ENCODE assay signal across 1 cellular context in genomic region chr11:83284501-83285051, GRCh38.
TF ChIP-seq lines count a peak whose summit lies in the region.

No MANE protein-coding gene starts in this region.

TF ChIP-seq in HepG2, 621 proteins besides CTCF, POLR2A, EP300 and RAD21 (continued from another document and continues in another):
- TF ChIP-seq SNAPC5 (CRISPR knock-in tag; IDR thresholded peaks at IDR 0.05; ENCODE audit: borderline replicate concordance): no peak
- TF ChIP-seq YY1 (IDR thresholded peaks at IDR 0.05; ENCODE audit: insufficient read depth, insufficient replicate concordance, low read depth, low read length): peak; percentile 54
- TF ChIP-seq ZNF552 (CRISPR knock-in tag; IDR thresholded peaks at IDR 0.05; ENCODE audit: borderline replicate concordance): no peak
- TF ChIP-seq POGK (CRISPR knock-in tag; conservative IDR thresholded peaks at IDR 0.05): no peak
- TF ChIP-seq HES4 (CRISPR knock-in tag; IDR thresholded peaks at IDR 0.05; ENCODE audit: borderline replicate concordance): no peak
- TF ChIP-seq ZNF572 (CRISPR knock-in tag; IDR thresholded peaks at IDR 0.05): no peak
- no peak for TF ChIP-seq KLF12 (CRISPR knock-in tag; IDR thresholded peaks at IDR 0.05; ENCODE audit: borderline replicate concordance)
- no peak for TF ChIP-seq ZBTB42 (CRISPR knock-in tag; IDR thresholded peaks at IDR 0.05)
- no peak for TF ChIP-seq ZBTB1 (CRISPR knock-in tag; IDR thresholded peaks at IDR 0.05; ENCODE audit: borderline replicate concordance)
- TF ChIP-seq ZFP36 (IDR thresholded peaks at IDR 0.05; ENCODE audit: borderline replicate concordance, low read depth, low read length, partially characterized antibody): no peak
- no peak for TF ChIP-seq ZNF747 (CRISPR knock-in tag; IDR thresholded peaks at IDR 0.05; ENCODE audit: borderline replicate concordance)
- no peak for TF ChIP-seq ZMYM2 (CRISPR knock-in tag; IDR thresholded peaks at IDR 0.05)
- TF ChIP-seq RFXAP (CRISPR knock-in tag; IDR thresholded peaks at IDR 0.05; ENCODE audit: borderline replicate concordance): no peak
- TF ChIP-seq SIN3B (IDR thresholded peaks at IDR 0.05; ENCODE audit: low read length): no peak
- TF ChIP-seq ATF1 (CRISPR knock-in tag; IDR thresholded peaks at IDR 0.05): no peak
- TF ChIP-seq GLI4 (CRISPR knock-in tag; IDR thresholded peaks at IDR 0.05; ENCODE audit: borderline replicate concordance): no peak
- TF ChIP-seq ZNF839 (CRISPR knock-in tag; IDR thresholded peaks at IDR 0.05; ENCODE audit: borderline replicate concordance): no peak
- 0 out of 2 replicates have a peak, but pooled peaks have one; percentile 32 for TF ChIP-seq DPF2 (CRISPR knock-in tag; IDR thresholded peaks at IDR 0.05; ENCODE audit: borderline replicate concordance, low read depth)
- TF ChIP-seq SALL2 (CRISPR knock-in tag; IDR thresholded peaks at IDR 0.05): no peak
- TF ChIP-seq ZNF562 (CRISPR knock-in tag; IDR thresholded peaks at IDR 0.05; ENCODE audit: borderline replicate concordance): no peak
- TF ChIP-seq ZZZ3 (CRISPR knock-in tag; IDR thresholded peaks at IDR 0.05; ENCODE audit: borderline replicate concordance): no peak
- TF ChIP-seq CSRNP1 (CRISPR knock-in tag; IDR thresholded peaks at IDR 0.05): no peak
- TF ChIP-seq SOX13 (IDR thresholded peaks at IDR 0.05): no peak
- 0 out of 4 replicates have a peak, but pooled peaks of 1 of the 2 experiments have one; percentile 37 for TF ChIP-seq SOX13 (CRISPR knock-in tag; conservative IDR thresholded peaks at IDR 0.05 in 1 of 2, IDR thresholded peaks at IDR 0.05 in 1 of 2)
- TF ChIP-seq TCF7 (IDR thresholded peaks at IDR 0.05; ENCODE audit: low read depth): peak; percentile 35; the same call in 1 of the 2 replicates
- TF ChIP-seq RARA (CRISPR knock-in tag; IDR thresholded peaks at IDR 0.05): peak; percentile 62
- no peak for TF ChIP-seq TGIF2 (CRISPR knock-in tag; IDR thresholded peaks at IDR 0.05)
- TF ChIP-seq ZNF576 (CRISPR knock-in tag; IDR thresholded peaks at IDR 0.05): no peak
- no peak for TF ChIP-seq SRSF9 (IDR thresholded peaks at IDR 0.05; ENCODE audit: borderline replicate concordance, insufficient read depth, low read depth, low read length, poor library complexity, severe bottlenecking)
- no peak for TF ChIP-seq ZSCAN20 (CRISPR knock-in tag; IDR thresholded peaks at IDR 0.05; ENCODE audit: borderline replicate concordance)
- no peak for TF ChIP-seq ZNF446 (CRISPR knock-in tag; IDR thresholded peaks at IDR 0.05)
- peak; percentile 44; the same call in 1 of the 2 replicates for TF ChIP-seq RCOR2 (CRISPR knock-in tag; IDR thresholded peaks at IDR 0.05)
- TF ChIP-seq MATR3 (CRISPR knock-in tag; IDR thresholded peaks at IDR 0.05): no peak
- TF ChIP-seq FOXA3 (CRISPR knock-in tag; IDR thresholded peaks at IDR 0.05): peak; percentile 85
- no peak for TF ChIP-seq AFF4 (CRISPR knock-in tag; IDR thresholded peaks at IDR 0.05)
- TF ChIP-seq MYC (CRISPR knock-in tag; IDR thresholded peaks at IDR 0.05; ENCODE audit: borderline replicate concordance): no peak
- TF ChIP-seq SAFB2 (CRISPR knock-in tag; IDR thresholded peaks at IDR 0.05; ENCODE audit: borderline replicate concordance, low read depth): no peak
- no peak for TF ChIP-seq ARNT (IDR thresholded peaks at IDR 0.05)
- TF ChIP-seq NFIB (CRISPR knock-in tag; IDR thresholded peaks at IDR 0.05; ENCODE audit: borderline replicate concordance): no peak
- no peak for TF ChIP-seq DDIT3 (CRISPR knock-in tag; IDR thresholded peaks at IDR 0.05)
- TF ChIP-seq ZNF34 (CRISPR knock-in tag; IDR thresholded peaks at IDR 0.05; ENCODE audit: borderline replicate concordance): no peak
- TF ChIP-seq TAF1 (CRISPR knock-in tag; IDR thresholded peaks at IDR 0.05): no peak
- no peak for TF ChIP-seq ATF4 (CRISPR knock-in tag; IDR thresholded peaks at IDR 0.05)
- TF ChIP-seq ZIK1 (CRISPR knock-in tag; IDR thresholded peaks at IDR 0.05; ENCODE audit: borderline replicate concordance, low read depth): no peak
- TF ChIP-seq ZBTB20 (CRISPR knock-in tag; IDR thresholded peaks at IDR 0.05; ENCODE audit: borderline replicate concordance, low read depth): 0 out of 2 replicates have a peak, but pooled peaks have one; percentile 54
- no peak for TF ChIP-seq PRPF4 (IDR thresholded peaks at IDR 0.05; ENCODE audit: low read depth, low read length, poor library complexity, severe bottlenecking)
- no peak for TF ChIP-seq TBX2 (CRISPR knock-in tag; IDR thresholded peaks at IDR 0.05; ENCODE audit: borderline replicate concordance)
- peak; percentile 38; the same call in 1 of the 2 replicates for TF ChIP-seq NR2C2 (CRISPR knock-in tag; IDR thresholded peaks at IDR 0.05; ENCODE audit: borderline replicate concordance)
- TF ChIP-seq HDAC6 (IDR thresholded peaks at IDR 0.05; ENCODE audit: low read depth, low read length): no peak
- TF ChIP-seq ZBTB3 (CRISPR knock-in tag; IDR thresholded peaks at IDR 0.05; ENCODE audit: borderline replicate concordance, low read depth): no peak
- TF ChIP-seq NR2F2 (IDR thresholded peaks at IDR 0.05; ENCODE audit: borderline replicate concordance, low read depth): peak; percentile 88
- TF ChIP-seq TFDP2 (CRISPR knock-in tag; IDR thresholded peaks at IDR 0.05): no peak
- TF ChIP-seq BCL6 (CRISPR knock-in tag; IDR thresholded peaks at IDR 0.05): peak; percentile 51; the same call in 1 of the 2 replicates
- TF ChIP-seq WIZ (CRISPR knock-in tag; IDR thresholded peaks at IDR 0.05): no peak
- TF ChIP-seq ZNF225 (CRISPR knock-in tag; IDR thresholded peaks at IDR 0.05): no peak
- TF ChIP-seq IKZF5 (CRISPR knock-in tag; IDR thresholded peaks at IDR 0.05): no peak
- no peak; the same call in 1 of the 2 replicates for TF ChIP-seq SMAD3 (CRISPR knock-in tag; IDR thresholded peaks at IDR 0.05)
- TF ChIP-seq ZFAT (CRISPR knock-in tag; conservative IDR thresholded peaks at IDR 0.05): no peak
- no peak for TF ChIP-seq E2F5 (CRISPR knock-in tag; conservative IDR thresholded peaks at IDR 0.05)
- no peak for TF ChIP-seq THAP8 (CRISPR knock-in tag; IDR thresholded peaks at IDR 0.05; ENCODE audit: borderline replicate concordance)
- TF ChIP-seq SRF (IDR thresholded peaks at IDR 0.05; ENCODE audit: low read depth, low read length): no peak
- no peak for TF ChIP-seq ZNF274 (CRISPR knock-in tag; IDR thresholded peaks at IDR 0.05)
- TF ChIP-seq ZNF737 (CRISPR knock-in tag; IDR thresholded peaks at IDR 0.05; ENCODE audit: borderline replicate concordance): no peak
